Comparison of ENCODE assay signal across 1 cellular context in the genomic region with DNA sequence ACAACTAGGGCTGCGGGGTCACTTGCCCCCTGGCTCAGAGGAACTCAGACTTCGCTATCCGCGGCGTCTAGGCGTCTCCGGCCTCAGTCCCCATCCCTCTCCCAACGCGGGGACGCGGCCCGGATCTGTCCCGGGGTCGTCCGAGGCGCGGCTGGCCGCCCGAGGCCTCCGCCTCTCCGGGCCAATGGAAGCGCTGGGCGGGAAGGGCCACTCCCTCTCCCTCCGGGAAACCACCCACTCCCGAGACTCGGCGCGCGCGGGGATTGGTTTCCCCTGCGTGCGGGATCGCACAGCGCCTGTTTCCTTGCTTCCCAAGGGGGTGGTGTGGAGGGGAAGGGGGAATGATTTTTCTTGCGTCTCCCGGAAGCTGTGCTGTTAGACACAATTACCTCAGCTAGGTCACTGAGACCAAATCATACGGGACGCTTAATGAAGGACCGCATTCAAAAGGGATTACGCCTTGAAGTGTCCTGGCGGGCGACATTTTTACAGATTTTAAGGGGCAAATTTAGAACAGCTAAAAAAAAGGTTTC.
TF ChIP-seq lines count a peak whose summit lies in the region.

No MANE protein-coding gene starts in this region.

TF ChIP-seq in HepG2, 621 proteins besides CTCF, POLR2A, EP300 and RAD21 (continued from another document and continues in another):
- TF ChIP-seq, protein P1, sequence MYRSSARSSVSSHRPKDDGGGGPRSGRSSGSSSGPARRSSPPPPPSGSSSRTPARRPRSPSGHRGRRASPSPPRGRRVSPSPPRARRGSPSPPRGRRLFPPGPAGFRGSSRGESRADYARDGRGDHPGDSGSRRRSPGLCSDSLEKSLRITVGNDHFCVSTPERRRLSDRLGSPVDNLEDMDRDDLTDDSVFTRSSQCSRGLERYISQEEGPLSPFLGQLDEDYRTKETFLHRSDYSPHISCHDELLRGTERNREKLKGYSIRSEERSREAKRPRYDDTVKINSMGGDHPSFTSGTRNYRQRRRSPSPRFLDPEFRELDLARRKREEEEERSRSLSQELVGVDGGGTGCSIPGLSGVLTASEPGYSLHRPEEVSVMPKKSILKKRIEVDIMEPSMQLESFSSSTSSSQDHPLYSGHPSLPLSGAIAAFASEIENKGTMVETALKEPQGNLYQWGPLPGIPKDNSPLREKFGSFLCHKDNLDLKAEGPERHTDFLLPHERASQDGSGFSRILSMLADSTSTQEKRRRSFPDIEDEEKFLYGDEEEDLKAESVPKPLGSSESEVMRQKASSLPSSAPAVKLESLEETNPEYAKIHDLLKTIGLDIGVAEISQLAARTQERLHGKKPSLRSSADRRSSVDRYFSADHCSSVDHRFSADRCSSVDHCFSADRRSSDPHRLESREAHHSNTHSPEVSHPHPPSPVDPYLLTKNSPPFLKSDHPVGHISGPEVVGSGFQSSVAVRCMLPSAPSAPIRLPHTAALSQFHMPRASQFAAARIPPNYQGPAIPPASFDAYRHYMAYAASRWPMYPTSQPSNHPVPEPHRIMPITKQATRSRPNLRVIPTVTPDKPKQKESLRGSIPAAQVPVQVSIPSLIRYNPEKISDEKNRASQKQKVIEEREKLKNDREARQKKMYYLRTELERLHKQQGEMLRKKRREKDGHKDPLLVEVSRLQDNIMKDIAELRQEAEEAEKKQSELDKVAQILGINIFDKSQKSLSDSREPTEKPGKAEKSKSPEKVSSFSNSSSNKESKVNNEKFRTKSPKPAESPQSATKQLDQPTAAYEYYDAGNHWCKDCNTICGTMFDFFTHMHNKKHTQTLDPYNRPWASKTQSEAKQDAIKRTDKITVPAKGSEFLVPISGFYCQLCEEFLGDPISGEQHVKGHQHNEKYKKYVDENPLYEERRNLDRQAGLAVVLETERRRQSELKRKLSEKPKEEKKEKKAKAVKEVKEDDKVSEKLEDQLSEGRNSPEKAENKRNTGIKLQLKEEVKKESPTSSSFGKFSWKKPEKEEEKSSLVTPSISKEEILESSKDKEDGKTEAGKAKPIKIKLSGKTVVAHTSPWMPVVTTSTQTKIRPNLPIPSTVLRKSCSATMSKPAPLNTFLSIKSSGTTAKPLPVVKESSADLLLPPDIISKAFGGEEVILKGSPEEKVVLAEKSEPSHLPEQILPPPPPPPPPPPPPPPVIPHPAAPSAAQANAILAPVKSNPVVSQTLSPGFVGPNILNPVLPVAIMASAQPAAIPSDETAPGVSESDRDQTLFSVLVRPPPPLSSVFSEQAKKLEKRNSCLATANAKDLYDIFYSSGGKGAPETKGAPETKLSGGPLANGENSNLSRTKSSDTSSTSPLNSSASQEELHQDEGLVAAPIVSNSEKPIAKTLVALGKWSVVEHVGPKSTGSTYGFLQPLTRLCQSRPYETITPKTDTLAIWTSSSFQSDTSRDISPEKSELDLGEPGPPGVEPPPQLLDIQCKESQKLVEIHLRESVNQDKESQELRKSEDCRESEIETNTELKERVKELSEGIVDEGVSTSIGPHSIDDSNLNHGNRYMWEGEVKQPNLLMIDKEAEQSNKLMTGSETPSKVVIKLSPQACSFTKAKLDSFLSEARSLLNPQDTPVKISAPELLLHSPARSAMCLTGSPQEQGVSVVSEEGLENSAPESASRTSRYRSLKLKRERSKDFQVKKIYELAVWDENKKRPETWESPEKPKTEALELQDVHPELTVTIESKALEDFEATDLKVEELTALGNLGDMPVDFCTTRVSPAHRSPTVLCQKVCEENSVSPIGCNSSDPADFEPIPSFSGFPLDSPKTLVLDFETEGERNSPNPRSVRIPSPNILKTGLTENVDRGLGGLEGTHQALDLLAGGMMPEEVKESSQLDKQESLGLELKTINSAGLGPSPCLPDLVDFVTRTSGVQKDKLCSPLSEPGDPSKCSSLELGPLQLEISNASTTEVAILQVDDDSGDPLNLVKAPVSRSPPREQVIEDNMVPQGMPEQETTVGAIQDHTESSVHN (CRISPR knock-in tag; IDR thresholded peaks at IDR 0.05), result no peak
- TF ChIP-seq CREM (IDR thresholded peaks at IDR 0.05), result no peak
- no peak for TF ChIP-seq CREM (CRISPR knock-in tag; IDR thresholded peaks at IDR 0.05)
- no peak for TF ChIP-seq GABPA (IDR thresholded peaks at IDR 0.05; ENCODE audit: low read depth, low read length)
- TF ChIP-seq GABPA (CRISPR knock-in tag; IDR thresholded peaks at IDR 0.05; ENCODE audit: low read depth), result peak; percentile 7; the same call in 1 of the 2 replicates
- TF ChIP-seq MYNN (CRISPR knock-in tag; IDR thresholded peaks at IDR 0.05; ENCODE audit: low read depth), result no peak
- TF ChIP-seq, protein P2, sequence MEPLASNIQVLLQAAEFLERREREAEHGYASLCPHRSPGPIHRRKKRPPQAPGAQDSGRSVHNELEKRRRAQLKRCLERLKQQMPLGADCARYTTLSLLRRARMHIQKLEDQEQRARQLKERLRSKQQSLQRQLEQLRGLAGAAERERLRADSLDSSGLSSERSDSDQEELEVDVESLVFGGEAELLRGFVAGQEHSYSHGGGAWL (CRISPR knock-in tag; IDR thresholded peaks at IDR 0.05), result peak; percentile 70
- TF ChIP-seq HHEX (CRISPR knock-in tag; IDR thresholded peaks at IDR 0.05), result no peak
- peak; percentile 59 for TF ChIP-seq RBFOX2 (IDR thresholded peaks at IDR 0.05; ENCODE audit: low read depth, low read length)
- TF ChIP-seq ZSCAN30 (CRISPR knock-in tag; IDR thresholded peaks at IDR 0.05), result no peak
- TF ChIP-seq, protein P3, sequence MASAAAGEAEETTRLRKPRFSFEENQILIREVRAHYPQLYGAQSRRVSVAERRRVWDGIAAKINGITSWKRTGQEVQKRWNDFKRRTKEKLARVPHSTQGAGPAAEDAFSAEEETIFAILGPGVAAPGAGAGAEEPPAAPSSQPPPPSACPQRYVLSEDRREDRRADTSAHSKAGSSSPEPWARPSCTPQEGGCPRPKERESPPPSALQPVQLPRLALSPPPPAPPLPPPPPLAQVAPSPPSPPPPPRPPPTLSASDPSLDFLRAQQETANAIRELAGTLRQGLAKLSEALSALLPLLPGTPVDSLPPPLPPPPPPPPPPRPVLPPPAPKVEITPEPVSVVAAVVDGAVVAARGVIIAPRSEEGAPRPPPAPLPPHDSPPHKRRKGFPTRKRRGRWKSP (CRISPR knock-in tag; IDR thresholded peaks at IDR 0.05), result no peak; the same call in 1 of the 2 replicates
- TF ChIP-seq ZNF24 (IDR thresholded peaks at IDR 0.05), result no peak
- no peak for TF ChIP-seq EZH2 (conservative IDR thresholded peaks at IDR 0.05; ENCODE audit: low read depth, low read length)
- 0 out of 2 replicates have a peak, but pooled peaks have one; percentile 17 for TF ChIP-seq ZNF317 (CRISPR knock-in tag; IDR thresholded peaks at IDR 0.05)
- no peak for TF ChIP-seq SIN3A (IDR thresholded peaks at IDR 0.05; ENCODE audit: borderline replicate concordance, low read depth, low read length)
- TF ChIP-seq, protein P4, sequence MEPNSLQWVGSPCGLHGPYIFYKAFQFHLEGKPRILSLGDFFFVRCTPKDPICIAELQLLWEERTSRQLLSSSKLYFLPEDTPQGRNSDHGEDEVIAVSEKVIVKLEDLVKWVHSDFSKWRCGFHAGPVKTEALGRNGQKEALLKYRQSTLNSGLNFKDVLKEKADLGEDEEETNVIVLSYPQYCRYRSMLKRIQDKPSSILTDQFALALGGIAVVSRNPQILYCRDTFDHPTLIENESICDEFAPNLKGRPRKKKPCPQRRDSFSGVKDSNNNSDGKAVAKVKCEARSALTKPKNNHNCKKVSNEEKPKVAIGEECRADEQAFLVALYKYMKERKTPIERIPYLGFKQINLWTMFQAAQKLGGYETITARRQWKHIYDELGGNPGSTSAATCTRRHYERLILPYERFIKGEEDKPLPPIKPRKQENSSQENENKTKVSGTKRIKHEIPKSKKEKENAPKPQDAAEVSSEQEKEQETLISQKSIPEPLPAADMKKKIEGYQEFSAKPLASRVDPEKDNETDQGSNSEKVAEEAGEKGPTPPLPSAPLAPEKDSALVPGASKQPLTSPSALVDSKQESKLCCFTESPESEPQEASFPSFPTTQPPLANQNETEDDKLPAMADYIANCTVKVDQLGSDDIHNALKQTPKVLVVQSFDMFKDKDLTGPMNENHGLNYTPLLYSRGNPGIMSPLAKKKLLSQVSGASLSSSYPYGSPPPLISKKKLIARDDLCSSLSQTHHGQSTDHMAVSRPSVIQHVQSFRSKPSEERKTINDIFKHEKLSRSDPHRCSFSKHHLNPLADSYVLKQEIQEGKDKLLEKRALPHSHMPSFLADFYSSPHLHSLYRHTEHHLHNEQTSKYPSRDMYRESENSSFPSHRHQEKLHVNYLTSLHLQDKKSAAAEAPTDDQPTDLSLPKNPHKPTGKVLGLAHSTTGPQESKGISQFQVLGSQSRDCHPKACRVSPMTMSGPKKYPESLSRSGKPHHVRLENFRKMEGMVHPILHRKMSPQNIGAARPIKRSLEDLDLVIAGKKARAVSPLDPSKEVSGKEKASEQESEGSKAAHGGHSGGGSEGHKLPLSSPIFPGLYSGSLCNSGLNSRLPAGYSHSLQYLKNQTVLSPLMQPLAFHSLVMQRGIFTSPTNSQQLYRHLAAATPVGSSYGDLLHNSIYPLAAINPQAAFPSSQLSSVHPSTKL (CRISPR knock-in tag; IDR thresholded peaks at IDR 0.05), result peak; percentile 62
- peak; percentile 22; the same call in 1 of the 2 replicates for TF ChIP-seq TBX2 (CRISPR knock-in tag; IDR thresholded peaks at IDR 0.05; ENCODE audit: borderline replicate concordance)
- TF ChIP-seq, protein P5, sequence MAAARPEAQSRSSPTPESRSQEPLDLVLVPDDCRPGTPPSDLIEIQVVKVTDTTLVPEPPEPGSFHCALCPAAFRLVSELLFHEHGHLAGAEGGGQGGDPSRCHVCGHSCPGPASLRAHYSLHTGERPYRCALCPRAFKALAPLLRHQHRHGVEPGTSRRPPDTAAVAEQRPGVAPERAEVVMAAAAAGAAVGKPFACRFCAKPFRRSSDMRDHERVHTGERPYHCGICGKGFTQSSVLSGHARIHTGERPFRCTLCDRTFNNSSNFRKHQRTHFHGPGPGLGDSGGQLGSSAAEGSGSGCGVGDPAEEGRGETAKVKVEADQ (CRISPR knock-in tag; IDR thresholded peaks at IDR 0.05; ENCODE audit: borderline replicate concordance), result no peak
- TF ChIP-seq ZNF772 (CRISPR knock-in tag; IDR thresholded peaks at IDR 0.05), result no peak
- TF ChIP-seq ZNF672 (CRISPR knock-in tag; IDR thresholded peaks at IDR 0.05), result no peak
- TF ChIP-seq, protein P6, sequence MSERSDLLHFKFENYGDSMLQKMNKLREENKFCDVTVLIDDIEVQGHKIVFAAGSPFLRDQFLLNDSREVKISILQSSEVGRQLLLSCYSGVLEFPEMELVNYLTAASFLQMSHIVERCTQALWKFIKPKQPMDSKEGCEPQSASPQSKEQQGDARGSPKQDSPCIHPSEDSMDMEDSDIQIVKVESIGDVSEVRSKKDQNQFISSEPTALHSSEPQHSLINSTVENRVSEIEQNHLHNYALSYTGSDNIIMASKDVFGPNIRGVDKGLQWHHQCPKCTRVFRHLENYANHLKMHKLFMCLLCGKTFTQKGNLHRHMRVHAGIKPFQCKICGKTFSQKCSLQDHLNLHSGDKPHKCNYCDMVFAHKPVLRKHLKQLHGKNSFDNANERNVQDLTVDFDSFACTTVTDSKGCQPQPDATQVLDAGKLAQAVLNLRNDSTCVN (CRISPR knock-in tag; IDR thresholded peaks at IDR 0.05; ENCODE audit: borderline replicate concordance), result no peak
- no peak for TF ChIP-seq SMC3 (IDR thresholded peaks at IDR 0.05; ENCODE audit: low read length)
- no peak for TF ChIP-seq MBNL3 (CRISPR knock-in tag; conservative IDR thresholded peaks at IDR 0.05)
- TF ChIP-seq HMGA1 (CRISPR knock-in tag; conservative IDR thresholded peaks at IDR 0.05), result no peak
- TF ChIP-seq, protein P7, sequence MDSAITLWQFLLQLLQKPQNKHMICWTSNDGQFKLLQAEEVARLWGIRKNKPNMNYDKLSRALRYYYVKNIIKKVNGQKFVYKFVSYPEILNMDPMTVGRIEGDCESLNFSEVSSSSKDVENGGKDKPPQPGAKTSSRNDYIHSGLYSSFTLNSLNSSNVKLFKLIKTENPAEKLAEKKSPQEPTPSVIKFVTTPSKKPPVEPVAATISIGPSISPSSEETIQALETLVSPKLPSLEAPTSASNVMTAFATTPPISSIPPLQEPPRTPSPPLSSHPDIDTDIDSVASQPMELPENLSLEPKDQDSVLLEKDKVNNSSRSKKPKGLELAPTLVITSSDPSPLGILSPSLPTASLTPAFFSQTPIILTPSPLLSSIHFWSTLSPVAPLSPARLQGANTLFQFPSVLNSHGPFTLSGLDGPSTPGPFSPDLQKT (CRISPR knock-in tag; IDR thresholded peaks at IDR 0.05; ENCODE audit: borderline replicate concordance), result no peak
- TF ChIP-seq, protein P8, sequence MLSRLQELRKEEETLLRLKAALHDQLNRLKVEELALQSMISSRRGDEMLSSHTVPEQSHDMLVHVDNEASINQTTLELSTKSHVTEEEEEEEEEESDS (CRISPR knock-in tag; IDR thresholded peaks at IDR 0.05; ENCODE audit: borderline replicate concordance), result no peak
- no peak for TF ChIP-seq MEIS2 (CRISPR knock-in tag; IDR thresholded peaks at IDR 0.05)
- no peak for TF ChIP-seq ZNF552 (CRISPR knock-in tag; IDR thresholded peaks at IDR 0.05; ENCODE audit: borderline replicate concordance)
- no peak for TF ChIP-seq MAFG (CRISPR knock-in tag; IDR thresholded peaks at IDR 0.05)
- TF ChIP-seq, protein P9, sequence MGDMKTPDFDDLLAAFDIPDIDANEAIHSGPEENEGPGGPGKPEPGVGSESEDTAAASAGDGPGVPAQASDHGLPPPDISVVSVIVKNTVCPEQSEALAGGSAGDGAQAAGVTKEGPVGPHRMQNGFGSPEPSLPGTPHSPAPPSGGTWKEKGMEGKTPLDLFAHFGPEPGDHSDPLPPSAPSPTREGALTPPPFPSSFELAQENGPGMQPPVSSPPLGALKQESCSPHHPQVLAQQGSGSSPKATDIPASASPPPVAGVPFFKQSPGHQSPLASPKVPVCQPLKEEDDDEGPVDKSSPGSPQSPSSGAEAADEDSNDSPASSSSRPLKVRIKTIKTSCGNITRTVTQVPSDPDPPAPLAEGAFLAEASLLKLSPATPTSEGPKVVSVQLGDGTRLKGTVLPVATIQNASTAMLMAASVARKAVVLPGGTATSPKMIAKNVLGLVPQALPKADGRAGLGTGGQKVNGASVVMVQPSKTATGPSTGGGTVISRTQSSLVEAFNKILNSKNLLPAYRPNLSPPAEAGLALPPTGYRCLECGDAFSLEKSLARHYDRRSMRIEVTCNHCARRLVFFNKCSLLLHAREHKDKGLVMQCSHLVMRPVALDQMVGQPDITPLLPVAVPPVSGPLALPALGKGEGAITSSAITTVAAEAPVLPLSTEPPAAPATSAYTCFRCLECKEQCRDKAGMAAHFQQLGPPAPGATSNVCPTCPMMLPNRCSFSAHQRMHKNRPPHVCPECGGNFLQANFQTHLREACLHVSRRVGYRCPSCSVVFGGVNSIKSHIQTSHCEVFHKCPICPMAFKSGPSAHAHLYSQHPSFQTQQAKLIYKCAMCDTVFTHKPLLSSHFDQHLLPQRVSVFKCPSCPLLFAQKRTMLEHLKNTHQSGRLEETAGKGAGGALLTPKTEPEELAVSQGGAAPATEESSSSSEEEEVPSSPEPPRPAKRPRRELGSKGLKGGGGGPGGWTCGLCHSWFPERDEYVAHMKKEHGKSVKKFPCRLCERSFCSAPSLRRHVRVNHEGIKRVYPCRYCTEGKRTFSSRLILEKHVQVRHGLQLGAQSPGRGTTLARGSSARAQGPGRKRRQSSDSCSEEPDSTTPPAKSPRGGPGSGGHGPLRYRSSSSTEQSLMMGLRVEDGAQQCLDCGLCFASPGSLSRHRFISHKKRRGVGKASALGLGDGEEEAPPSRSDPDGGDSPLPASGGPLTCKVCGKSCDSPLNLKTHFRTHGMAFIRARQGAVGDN (CRISPR knock-in tag; IDR thresholded peaks at IDR 0.05), result peak; percentile 66
- no peak for TF ChIP-seq ZNF256 (CRISPR knock-in tag; conservative IDR thresholded peaks at IDR 0.05)
- TF ChIP-seq ATM (IDR thresholded peaks at IDR 0.05; ENCODE audit: borderline replicate concordance), result no peak
- no peak for TF ChIP-seq NR1H2 (CRISPR knock-in tag; IDR thresholded peaks at IDR 0.05; ENCODE audit: borderline replicate concordance, low read depth)
- TF ChIP-seq ETV6 (CRISPR knock-in tag; conservative IDR thresholded peaks at IDR 0.05), result no peak
- TF ChIP-seq FOXK1 (CRISPR knock-in tag; IDR thresholded peaks at IDR 0.05; ENCODE audit: borderline replicate concordance, low read depth), result no peak
